ENCODE assay signal across 1 cellular context in genomic region chr2:200905618-200906296, GRCh38.
TF ChIP-seq lines count a peak whose summit lies in the region.

No MANE protein-coding gene starts in this region.

TF ChIP-seq in HepG2, 621 proteins besides CTCF, POLR2A, EP300 and RAD21 (continues in another document):
- no peak for TF ChIP-seq ESRRA (CRISPR knock-in tag; IDR thresholded peaks at IDR 0.05; ENCODE audit: low read depth)
- no peak for TF ChIP-seq ATF4 (CRISPR knock-in tag; IDR thresholded peaks at IDR 0.05)
- no peak for TF ChIP-seq STAT6 (CRISPR knock-in tag; IDR thresholded peaks at IDR 0.05; ENCODE audit: borderline replicate concordance)
- no peak for TF ChIP-seq ZC3H4 (CRISPR knock-in tag; IDR thresholded peaks at IDR 0.05; ENCODE audit: borderline replicate concordance)
- TF ChIP-seq ZBTB25 (CRISPR knock-in tag; IDR thresholded peaks at IDR 0.05) = 0 out of 2 replicates have a peak, but pooled peaks have one; percentile 52
- peak; percentile 59; the same call in 1 of the 2 replicates for TF ChIP-seq PAF1 (CRISPR knock-in tag; IDR thresholded peaks at IDR 0.05)
- no peak for TF ChIP-seq RNF219 (CRISPR knock-in tag; IDR thresholded peaks at IDR 0.05)
- peak; percentile 49; the same call in 1 of the 2 replicates for TF ChIP-seq KLF11 (CRISPR knock-in tag; IDR thresholded peaks at IDR 0.05)
- TF ChIP-seq PPARG (CRISPR knock-in tag; conservative IDR thresholded peaks at IDR 0.05) = 0 out of 2 replicates have a peak, but pooled peaks have one; percentile 39
- 0 out of 2 replicates have a peak, but pooled peaks have one; percentile 31 for TF ChIP-seq ZBTB26 (CRISPR knock-in tag; IDR thresholded peaks at IDR 0.05; ENCODE audit: borderline replicate concordance)
- TF ChIP-seq FOXJ3 (CRISPR knock-in tag; IDR thresholded peaks at IDR 0.05; ENCODE audit: borderline replicate concordance) = no peak
- peak; percentile 58; the same call in 1 of the 2 replicates for TF ChIP-seq YEATS2 (CRISPR knock-in tag; IDR thresholded peaks at IDR 0.05; ENCODE audit: borderline replicate concordance)
- TF ChIP-seq RARG (CRISPR knock-in tag; IDR thresholded peaks at IDR 0.05; ENCODE audit: low read depth) = no peak
- TF ChIP-seq TSC22D2 (CRISPR knock-in tag; IDR thresholded peaks at IDR 0.05; ENCODE audit: borderline replicate concordance) = no peak
- TF ChIP-seq ZNF784 (CRISPR knock-in tag; IDR thresholded peaks at IDR 0.05; ENCODE audit: borderline replicate concordance) = 0 out of 2 replicates have a peak, but pooled peaks have one; percentile 29
- TF ChIP-seq SPEN (CRISPR knock-in tag; IDR thresholded peaks at IDR 0.05; ENCODE audit: low read depth) = no peak
- peak; percentile 70; the same call in 1 of the 2 replicates for TF ChIP-seq THAP7 (CRISPR knock-in tag; IDR thresholded peaks at IDR 0.05)
- TF ChIP-seq SNAPC4 (CRISPR knock-in tag; IDR thresholded peaks at IDR 0.05) = no peak
- no peak for TF ChIP-seq FOXA1 (IDR thresholded peaks at IDR 0.05)
- TF ChIP-seq FOXA1 (CRISPR knock-in tag; IDR thresholded peaks at IDR 0.05) = no peak
- no peak for TF ChIP-seq MTERF4 (CRISPR knock-in tag; IDR thresholded peaks at IDR 0.05)
- TF ChIP-seq ZSCAN21 (CRISPR knock-in tag; IDR thresholded peaks at IDR 0.05; ENCODE audit: borderline replicate concordance) = no peak
- TF ChIP-seq ZNF512 (CRISPR knock-in tag; IDR thresholded peaks at IDR 0.05) = no peak
- no peak for TF ChIP-seq ZNF83 (CRISPR knock-in tag; IDR thresholded peaks at IDR 0.05; ENCODE audit: borderline replicate concordance)
- TF ChIP-seq ZNF703 (CRISPR knock-in tag; IDR thresholded peaks at IDR 0.05; ENCODE audit: borderline replicate concordance) = no peak
- TF ChIP-seq POGK (CRISPR knock-in tag; conservative IDR thresholded peaks at IDR 0.05) = no peak
- no peak for TF ChIP-seq HDAC6 (IDR thresholded peaks at IDR 0.05; ENCODE audit: low read depth, low read length)
- no peak for TF ChIP-seq SNRNP70 (IDR thresholded peaks at IDR 0.05; ENCODE audit: low read depth, low read length)
- TF ChIP-seq ATF7-NPFF (CRISPR knock-in tag; IDR thresholded peaks at IDR 0.05; ENCODE audit: low read depth) = no peak
- 0 out of 2 replicates have a peak, but pooled peaks have one; percentile 29 for TF ChIP-seq MIER3 (CRISPR knock-in tag; IDR thresholded peaks at IDR 0.05; ENCODE audit: borderline replicate concordance)
- TF ChIP-seq DRAP1 (CRISPR knock-in tag; IDR thresholded peaks at IDR 0.05) = 0 out of 2 replicates have a peak, but pooled peaks have one; percentile 36
- peak in 1 of 2 experiments; percentile 60; a peak in 1 of 4 replicates for TF ChIP-seq HMGXB4 (CRISPR knock-in tag; IDR thresholded peaks at IDR 0.05; ENCODE audit: borderline replicate concordance in 1 of 2, low read depth in 1 of 2)
